20 cellular contexts compared by ENCODE assay signal in the genomic region with DNA sequence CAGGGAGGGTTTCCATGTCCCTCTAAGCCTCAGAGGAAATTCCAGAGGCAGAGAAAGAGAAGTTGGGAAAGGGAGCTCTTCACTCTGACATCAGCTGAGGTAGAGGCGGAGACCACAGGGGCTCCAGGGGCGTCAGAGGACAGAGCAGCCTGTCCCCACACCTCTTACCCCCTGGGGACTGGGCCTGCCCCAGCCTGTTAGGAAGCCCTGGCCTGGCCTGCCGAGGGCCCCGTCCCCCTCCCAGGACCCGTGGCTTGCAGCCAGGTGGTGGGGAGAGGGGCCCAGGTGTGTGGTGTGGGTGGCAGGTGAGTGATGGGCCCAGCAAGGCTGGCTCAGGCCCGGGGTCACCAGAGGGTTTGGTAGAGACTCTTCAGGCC. TPM values are rescaled to one million over a fixed set of nuclear protein-coding genes. Genes with fewer than 3 reads are reported as not detected.
"Had no signal": no experiment of that assay in that cellular context is flagged by ENCODE, and none has a peak within 500 bp of the region (broad histone marks: within the 10 kb centered on the region; RNA-seq: fewer than 3 reads in every experiment).

No MANE protein-coding gene starts in this region.

RNA-seq across cellular contexts. Expression of a gene that starts 2.2 kb away (rescaled TPM):
- total RNA-seq: heart right ventricle, left ventricle myocardium inferior, mesothelial cell of epicardium, mononuclear cell, occipital lobe, progenitor cell of endocrine pancreas, pulmonary artery endothelial cell, right atrium auricular region, skeletal muscle tissue, temporal lobe, tibial nerve had no signal
- polyA plus RNA-seq: heart right ventricle, hepatocyte, ovary had no signal

RNA-seq across cellular contexts. Expression of a gene that starts 9.5 kb away (rescaled TPM):
- total RNA-seq: heart right ventricle, hepatocyte, left ventricle myocardium inferior, natural killer cell, occipital lobe, progenitor cell of endocrine pancreas, pulmonary artery endothelial cell, right atrium auricular region, skeletal muscle tissue had no signal

RNA-seq across cellular contexts. Expression of a gene that starts 28.6 kb away (rescaled TPM):
- total RNA-seq: hepatocyte, kidney epithelial cell, left ventricle myocardium inferior, lower leg skin, lung, occipital lobe, progenitor cell of endocrine pancreas, pulmonary artery endothelial cell, renal cortical epithelial cell, right atrium auricular region, skeletal muscle tissue, temporal lobe, tibial nerve, upper lobe of left lung had no signal
- polyA plus RNA-seq: heart right ventricle, hepatocyte, lung, ovary, thymus had no signal

RNA-seq across cellular contexts. Expression of a gene that starts 36.9 kb away (rescaled TPM):
- total RNA-seq: occipital lobe, skeletal muscle tissue, tibial nerve had no signal
